Comparison of ENCODE assay signal across 23 cellular contexts in the genomic region with DNA sequence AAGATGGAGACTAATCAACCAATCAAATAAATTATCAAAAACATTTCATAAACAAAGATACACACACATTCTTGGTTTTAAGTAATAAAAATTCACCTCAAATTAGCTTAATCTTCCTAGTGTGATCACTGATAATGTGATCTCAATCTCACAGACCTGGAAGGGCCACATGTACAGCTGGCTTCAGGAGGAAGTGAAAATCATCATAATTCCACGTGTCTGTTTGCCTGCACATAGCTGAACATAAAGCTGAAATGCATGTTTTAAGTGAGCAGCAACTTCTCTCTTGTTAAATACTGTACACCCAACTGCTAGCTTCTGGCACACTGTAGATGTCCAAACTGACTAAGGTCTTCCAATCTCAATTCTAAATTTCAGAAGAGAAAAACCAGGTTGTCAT. TPM values are rescaled to one million over a fixed set of nuclear protein-coding genes. Genes with fewer than 3 reads are reported as not detected.
DNase-seq lines count a peak whose midpoint lies in the region; ATAC-seq, FAIRE-seq and TF ChIP-seq lines count a peak whose summit lies in the region.
"Had no signal": no experiment of that assay in that cellular context is flagged by ENCODE, and none has a peak within 500 bp of the region (broad histone marks: within the 10 kb centered on the region; RNA-seq: fewer than 3 reads in every experiment).

No MANE protein-coding gene starts in this region.

- H3K4me3 ChIP-seq in MG63 (no peak overlapping the region), kidney (ENCODE audit: low read length in 2 of 2) (no peak overlapping the region)
- H3K4me3 ChIP-seq: dorsolateral prefrontal cortex, right atrium auricular region, thoracic aorta had no signal

- TF ChIP-seq CTCF in kidney (IDR thresholded peaks at IDR 0.05; ENCODE audit: borderline replicate concordance, extremely low read depth, insufficient read depth), result no peak

- no peak overlapping the region for H3K9ac ChIP-seq in kidney (ENCODE audit: low read length in 2 of 2)

- intact Hi-C loops in kidney (cut with DNase I), result no loop called here

- H3K27ac ChIP-seq in kidney (ENCODE audit: low read depth in 2 of 2, low read length in 2 of 2), result no peak overlapping the region
- H3K27ac ChIP-seq: dorsolateral prefrontal cortex, right atrium auricular region, thoracic aorta had no signal

- no peak overlapping the region for H3K4me3 Mint-ChIP-seq in naive B cell
- H3K4me3 Mint-ChIP-seq: activated CD4-positive, alpha-beta T cell treated with anti-CD3 and anti-CD28 coated beads, Interleukin-2, amount 10 ng/mL, durations not matched to agents 7 days and 5 days; CD8-positive, alpha-beta T cell; IgD-negative memory B cell; naive thymus-derived CD4-positive, alpha-beta T cell; T-cell had no signal

- no peaks in the 10 kb centered on the region for H3K36me3 ChIP-seq in MG63
- H3K36me3 ChIP-seq in kidney (ENCODE audit: control insufficient read depth in 1 of 2, insufficient read depth in 2 of 2, low read length in 2 of 2), result no peaks in the 10 kb centered on the region
- H3K36me3 ChIP-seq: right atrium auricular region, thoracic aorta had no signal

- DNase-seq in naive B cell (no peak), NCI-H2107 (lab: John Stamatoyannopoulos, UW) (no peak), MG63 (no peak), kidney (no peak)
- DNase-seq: activated CD4-positive, alpha-beta T cell treated with anti-CD3 and anti-CD28 coated beads, Interleukin-2, amount 10 ng/mL, durations not matched to agents 7 days and 5 days; activated naive CD4-positive, alpha-beta T cell treated with Interleukin-2 at 50 U/mL for 16 hours; CD8-positive, alpha-beta T cell; central memory CD4-positive, alpha-beta T cell; dorsolateral prefrontal cortex; foreskin fibroblast; GF-D8; naive thymus-derived CD4-positive, alpha-beta T cell; NCI-H1930; NCI-H446 treated with DMSO at 0.1 percent for 48 hours; NK-92 treated with Interleukin-12 subunit alpha and Interleukin-12 subunit beta, amount 100 ng/mL, for 24 hours; T-cell had no signal

- ATAC-seq in GM18867 (IDR thresholded peaks at IDR 0.05; ENCODE audit: unreplicated experiment) (peak; percentile 74), GM21786 (IDR thresholded peaks at IDR 0.05; ENCODE audit: unreplicated experiment) (peak; percentile 59), HG03469 (IDR thresholded peaks at IDR 0.05; ENCODE audit: unreplicated experiment) (peak; percentile 54), naive B cell (ENCODE audit: low read depth in 2 of 2) (peak; percentile 39 to 42)
- ATAC-seq: CD8-positive, alpha-beta T cell; naive thymus-derived CD4-positive, alpha-beta T cell; Right ventricle myocardium inferior; T-cell had no signal

- no peaks in the 10 kb centered on the region for H3K27me3 Mint-ChIP-seq in naive B cell
- H3K27me3 Mint-ChIP-seq: activated CD4-positive, alpha-beta T cell treated with anti-CD3 and anti-CD28 coated beads, Interleukin-2, amount 10 ng/mL, durations not matched to agents 7 days and 5 days; IgD-negative memory B cell had no signal

- no peak overlapping the region for H3K27ac Mint-ChIP-seq in naive B cell
- H3K27ac Mint-ChIP-seq: activated CD4-positive, alpha-beta T cell treated with anti-CD3 and anti-CD28 coated beads, Interleukin-2, amount 10 ng/mL, durations not matched to agents 7 days and 5 days; CD8-positive, alpha-beta T cell; IgD-negative memory B cell; naive thymus-derived CD4-positive, alpha-beta T cell; T-cell had no signal

- H3K4me1 Mint-ChIP-seq in naive B cell, result no peaks in the 10 kb centered on the region
- H3K4me1 Mint-ChIP-seq: activated CD4-positive, alpha-beta T cell treated with anti-CD3 and anti-CD28 coated beads, Interleukin-2, amount 10 ng/mL, durations not matched to agents 7 days and 5 days; naive thymus-derived CD4-positive, alpha-beta T cell; T-cell had no signal

- no peak for FAIRE-seq in kidney (lab: Jason Lieb, UNC)

- no peaks in the 10 kb centered on the region for H3K4me1 ChIP-seq in kidney (ENCODE audit: control insufficient read depth in 1 of 2, insufficient read depth in 1 of 2, low read depth in 1 of 2, low read length in 2 of 2)
- H3K4me1 ChIP-seq: right atrium auricular region had no signal

- no peaks in the 10 kb centered on the region for H3K27me3 ChIP-seq in MG63
- H3K27me3 ChIP-seq: right atrium auricular region had no signal

- peaks cover 0 to 24% (median 13%) of the 10 kb centered on the region in 7 donors for H3K9me3 Mint-ChIP-seq in naive B cell
- H3K9me3 Mint-ChIP-seq: activated CD4-positive, alpha-beta T cell treated with anti-CD3 and anti-CD28 coated beads, Interleukin-2, amount 10 ng/mL, durations not matched to agents 7 days and 5 days; CD8-positive, alpha-beta T cell had no signal

- H3K9me3 ChIP-seq in MG63, result no peaks in the 10 kb centered on the region
- no peaks in the 10 kb centered on the region for H3K9me3 ChIP-seq in kidney (ENCODE audit: control insufficient read depth in 1 of 2, low read length in 2 of 2)
- H3K9me3 ChIP-seq: right atrium auricular region, thoracic aorta had no signal

- no peaks in the 10 kb centered on the region for H3K36me3 Mint-ChIP-seq in naive B cell
- H3K36me3 Mint-ChIP-seq: CD8-positive, alpha-beta T cell; naive thymus-derived CD4-positive, alpha-beta T cell; T-cell had no signal

RNA-seq across cellular contexts. Expression of a gene that starts 53.8 kb away (rescaled TPM):
- polyA plus RNA-seq in naive B cell (ENCODE audit: low read depth in 6 of 6), result under 1 TPM in 4 of 6 donors, not detected in 2; 0.05 to 0.12 (median 0.09) TPM
- 0.10 TPM in 1 of 2 replicates, not detected in the other for total RNA-seq in MG63 (2014; rRNA removed; shearing (Covaris generic); ENCODE audit: low replicate concordance)
- total RNA-seq in kidney, result 20.4 TPM
- polyA plus RNA-seq in kidney (ENCODE audit: insufficient read depth, low read depth, low replicate concordance), result 6.0 TPM
- total RNA-seq: activated CD4-positive, alpha-beta T cell treated with anti-CD3 and anti-CD28 coated beads, Interleukin-2, amount 10 ng/mL, durations not matched to agents 7 days and 5 days; CD8-positive, alpha-beta T cell had no signal
- polyA plus RNA-seq: naive thymus-derived CD4-positive, alpha-beta T cell had no signal

Comparison
In these comparisons a context has a peak if more than half of its experiments do, and no peak if none do; other contexts are left out.
1. RNA of a gene that starts 53.8 kb away (total RNA-seq): 20.4 TPM in kidney (single experiment); 0.10 TPM in MG63; every median in the first group is over 10 times any median in the second.
2. Peak in every context shown above with its lines, with median percentiles within 50 percentile points of each other: ATAC-seq.